ENCODE assay signal across 30 cellular contexts in the genomic region with DNA sequence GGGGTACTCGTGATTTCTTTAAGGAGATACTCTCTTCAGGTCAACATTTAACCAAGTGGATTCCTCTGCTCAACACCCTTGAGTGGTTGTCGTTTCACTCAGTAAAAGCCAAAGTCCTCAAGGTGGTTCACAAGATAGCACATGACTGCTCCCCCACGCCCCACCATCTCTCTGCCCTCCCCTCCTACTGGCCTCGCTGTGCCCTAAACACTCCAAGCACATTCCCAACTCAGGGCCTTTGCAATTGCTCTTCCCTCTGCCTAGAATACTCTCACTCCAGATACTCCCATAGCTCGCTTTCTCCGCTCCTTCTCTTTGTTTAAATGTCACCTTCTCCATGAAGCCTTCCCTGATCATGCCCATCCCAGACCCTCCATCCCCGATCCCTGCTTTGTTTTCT.
DNase-seq lines count a peak whose midpoint lies in the region; TF ChIP-seq lines count a peak whose summit lies in the region.
"Had no signal": no experiment of that assay in that cellular context is flagged by ENCODE, and none has a peak within 500 bp of the region (broad histone marks: within the 10 kb centered on the region; RNA-seq: fewer than 3 reads in every experiment).

No MANE protein-coding gene starts in this region.

- H3K36me3 Mint-ChIP-seq in Calu3 (ENCODE audit: insufficient read depth, unreplicated experiment) = no peaks in the 10 kb centered on the region
- peaks cover 3% of the 10 kb centered on the region for H3K36me3 Mint-ChIP-seq in endothelial cell (ENCODE audit: low read depth, unreplicated experiment)
- H3K36me3 Mint-ChIP-seq: brain; CD8-positive, alpha-beta T cell; naive B cell had no signal

- H3K4me3 Mint-ChIP-seq in Calu3 (ENCODE audit: low read depth, unreplicated experiment) (no peak overlapping the region), endothelial cell (ENCODE audit: unreplicated experiment) (peak overlapping the region; percentile 22)
- H3K4me3 Mint-ChIP-seq: brain; CD8-positive, alpha-beta T cell; GM23338; naive B cell had no signal

- H3K4me1 Mint-ChIP-seq in Calu3 (ENCODE audit: low read depth, unreplicated experiment) (peaks cover 6% of the 10 kb centered on the region), endothelial cell (ENCODE audit: unreplicated experiment) (peaks cover 21% of the 10 kb centered on the region)
- H3K4me1 Mint-ChIP-seq: brain, naive B cell had no signal

- intact Hi-C loops in Calu3 (cut with micrococcal nuclease; ENCODE audit: unreplicated experiment) = no loop called here
- intact Hi-C loops in ascending aorta (cut with DNase I) = no loop called here

- H3K9ac ChIP-seq in skeletal muscle tissue (ENCODE audit: low read depth in 1 of 3, low read length in 3 of 3) = no peak overlapping the region

- BruUV-seq in Calu3 (replicated peaks; lab: Mats Ljungman, UMichigan) = no TSS peak

- H3K9me3 ChIP-seq in skeletal muscle tissue (ENCODE audit: control insufficient read depth in 3 of 3, low read length in 3 of 3) (no peaks in the 10 kb centered on the region), ascending aorta (no peaks in the 10 kb centered on the region)
- no peaks in the 10 kb centered on the region for H3K9me3 ChIP-seq in effector memory CD4-positive, alpha-beta T cell (ENCODE audit: control insufficient read depth, low read length)
- H3K9me3 ChIP-seq: A549, ovary, vagina had no signal

- H3K27ac ChIP-seq in skeletal muscle tissue (ENCODE audit: low read depth, low read length) = peak overlapping the region; percentile 6
- no peak overlapping the region for H3K27ac ChIP-seq in ascending aorta
- no peak overlapping the region for H3K27ac ChIP-seq in effector memory CD4-positive, alpha-beta T cell (ENCODE audit: insufficient read depth, low read length, poor library complexity, severe bottlenecking)
- H3K27ac ChIP-seq: A549, ovary, vagina, WERI-Rb-1 had no signal

- H3K27ac Mint-ChIP-seq in Calu3 (ENCODE audit: unreplicated experiment) (peak overlapping the region; percentile 10), endothelial cell (ENCODE audit: unreplicated experiment) (peak overlapping the region; percentile 80)
- H3K27ac Mint-ChIP-seq: CD8-positive, alpha-beta T cell; GM23338; naive B cell had no signal

- TF ChIP-seq CTCF in Calu3 (IDR thresholded peaks at IDR 0.05; ENCODE audit: unreplicated experiment) = no peak
- no peak for TF ChIP-seq CTCF in endothelial cell (IDR thresholded peaks at IDR 0.05; ENCODE audit: unreplicated experiment)
- no peak for TF ChIP-seq CTCF in ascending aorta (IDR thresholded peaks at IDR 0.05)

- H3K4me1 ChIP-seq in skeletal muscle tissue (ENCODE audit: control insufficient read depth in 3 of 3, insufficient read depth in 3 of 3, low read length in 3 of 3) (peaks cover 0 to 3% (median 0%) of the 10 kb centered on the region in 3 donors), ascending aorta (no peaks in the 10 kb centered on the region)
- H3K4me1 ChIP-seq in effector memory CD4-positive, alpha-beta T cell (ENCODE audit: control insufficient read depth, insufficient read depth, low read length, poor library complexity, severe bottlenecking) = no peaks in the 10 kb centered on the region

- no peaks in the 10 kb centered on the region for H3K27me3 ChIP-seq in skeletal muscle tissue (ENCODE audit: control insufficient read depth in 3 of 3, insufficient read depth in 3 of 3, low read length in 3 of 3)
- no peaks in the 10 kb centered on the region for H3K27me3 ChIP-seq in ascending aorta
- H3K27me3 ChIP-seq in effector memory CD4-positive, alpha-beta T cell (replicated peaks; ENCODE audit: control insufficient read depth, insufficient read depth, low read length, poor library complexity, severe bottlenecking) = no peaks in the 10 kb centered on the region
- H3K27me3 ChIP-seq: ovary, vagina had no signal

- H3K36me3 ChIP-seq in skeletal muscle tissue (ENCODE audit: control insufficient read depth in 3 of 3, insufficient read depth in 3 of 3, low read length in 3 of 3) = no peaks in the 10 kb centered on the region
- no peaks in the 10 kb centered on the region for H3K36me3 ChIP-seq in ascending aorta
- no peaks in the 10 kb centered on the region for H3K36me3 ChIP-seq in effector memory CD4-positive, alpha-beta T cell (ENCODE audit: control insufficient read depth, insufficient read depth, low read length)
- H3K36me3 ChIP-seq: ovary, vagina, WERI-Rb-1 had no signal

- H3K27me3 Mint-ChIP-seq in Calu3 (ENCODE audit: unreplicated experiment) (no peaks in the 10 kb centered on the region), endothelial cell (ENCODE audit: unreplicated experiment) (peaks cover 7% of the 10 kb centered on the region)

- H3K4me3 ChIP-seq in skeletal muscle tissue (ENCODE audit: low read length in 3 of 3) (no peak overlapping the region), ascending aorta (no peak overlapping the region)
- H3K4me3 ChIP-seq in effector memory CD4-positive, alpha-beta T cell (ENCODE audit: insufficient read depth, low read depth, low read length, poor library complexity, severe bottlenecking) = no peak overlapping the region
- H3K4me3 ChIP-seq: A549, GM23338, ovary, vagina had no signal

- CTCF ChIA-PET in Calu3 (lab: Charles Lee) = no interaction called here

- no peak for DNase-seq in Calu3
- DNase-seq in endothelial cell (ENCODE audit: low spot score) = no peak
- peak; percentile 32 for DNase-seq in left kidney (ENCODE audit: low read depth, low spot score)
- DNase-seq in NCI-H774 (lab: John Stamatoyannopoulos, UW) = no peak
- DNase-seq in H4 (ENCODE audit: low spot score) = no peak
- DNase-seq in ascending aorta (ENCODE audit: low spot score in 2 of 2) = no peak
- DNase-seq in effector memory CD4-positive, alpha-beta T cell = no peak
- DNase-seq: activated CD4-positive, alpha-beta T cell treated with anti-CD3 and anti-CD28 coated beads, Interleukin-2, amount 50 U/mL, for 1 hour; activated T-cell treated with anti-CD3 and anti-CD28 coated beads, Interleukin-2, amount 50 U/mL, for 48 hours; AML-193; CD8-positive, alpha-beta T cell; head of caudate nucleus; naive B cell; NCI-H2171; NCI-H524 treated with DMSO at 0.1 percent for 48 hours; NK-92 treated with Interleukin-12 subunit alpha and Interleukin-12 subunit beta, amount 100 ng/mL, for 24 hours; ovary; PC-3; SHP77 treated with DMSO at 0.1 percent for 48 hours; stimulated activated CD4-positive, alpha-beta T cell treated with anti-CD3 and anti-CD28 coated beads, Interleukin-12 subunit alpha, Interleukin-12 subunit beta, amount 100 ng/mL, for 4 hours; stimulated activated CD4-positive, alpha-beta T cell treated with anti-CD3 and anti-CD28 coated beads, Interleukin-4, amount 100 ng/mL, for 1 hour; substantia nigra; SW 1271; T-helper 9 cell; WERI-Rb-1 had no signal

- H3K9me3 Mint-ChIP-seq in Calu3 (ENCODE audit: low read depth, unreplicated experiment) (no peaks in the 10 kb centered on the region), endothelial cell (ENCODE audit: unreplicated experiment) (no peaks in the 10 kb centered on the region)
- H3K9me3 Mint-ChIP-seq: CD8-positive, alpha-beta T cell; GM23338 had no signal
